In the genomic region with DNA sequence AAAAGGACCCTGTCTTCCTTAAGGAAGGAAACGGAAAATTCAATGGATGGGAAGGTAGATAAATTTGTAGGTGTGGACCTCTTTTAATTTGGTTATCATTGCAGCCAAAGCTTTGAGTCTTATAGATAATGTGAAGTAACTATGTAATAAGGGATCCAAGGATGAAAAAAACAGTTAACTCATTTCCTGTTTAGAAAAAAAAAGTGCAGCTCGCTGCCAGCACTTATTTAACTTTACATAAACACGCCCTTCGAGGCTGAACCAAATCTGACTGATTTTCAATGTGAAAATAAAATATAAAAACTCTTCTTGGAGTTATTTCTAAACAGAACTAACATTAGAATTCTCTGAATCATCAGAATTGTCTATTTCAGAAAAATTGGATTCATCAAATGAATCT, we compare ENCODE assay signal across 19 cellular contexts. TPM values are rescaled to one million over a fixed set of nuclear protein-coding genes. Genes with fewer than 3 reads are reported as not detected.
DNase-seq lines count a peak whose midpoint lies in the region; ATAC-seq and TF ChIP-seq lines count a peak whose summit lies in the region.
"Had no signal": no experiment of that assay in that cellular context is flagged by ENCODE, and none has a peak within 500 bp of the region (broad histone marks: within the 10 kb centered on the region; RNA-seq: fewer than 3 reads in every experiment).

No MANE protein-coding gene starts in this region.

- no peak for TF ChIP-seq CTCF in gastrocnemius medialis (IDR thresholded peaks at IDR 0.05 in 4 of 5, conservative IDR thresholded peaks at IDR 0.05 in 1 of 5)

- H3K27me3 ChIP-seq in GM23248 (replicated peaks; ENCODE audit: insufficient read depth) (no peaks in the 10 kb centered on the region), SJSA1 (replicated peaks) (no peaks in the 10 kb centered on the region), gastrocnemius medialis (no peaks in the 10 kb centered on the region)
- H3K27me3 ChIP-seq: tibial nerve had no signal

- H3K27ac ChIP-seq in GM23248 (peak overlapping the region; percentile 67), SJSA1 (peak overlapping the region; percentile 38; the same call in 1 of the 2 replicates), gastrocnemius medialis (peak overlapping the region; percentile 1 to 43 (median 10))
- H3K27ac ChIP-seq: C4-2B had no signal

- 0 to 3% methylated on average over 4 of the region's 4 CpGs for WGBS in GM23248 (ENCODE audit: low coverage in 1 of 2, low lambda C conversion rate in 2 of 2, missing lambda C conversion rate in 2 of 2), 2 experiments

- peak overlapping the region; percentile 64 for H3K4me2 ChIP-seq in GM23248 (ENCODE audit: unreplicated experiment)

- no peaks in the 10 kb centered on the region for H4K20me1 ChIP-seq in GM23248 (ENCODE audit: insufficient read depth)

- DNase-seq in GM23248 = peak; percentile 77
- no peak for DNase-seq in SJSA1 (ENCODE audit: low read depth in 1 of 2, low spot score in 2 of 2)
- DNase-seq in fibroblast of gingiva (ENCODE audit: low read depth) = peak; percentile 25
- no peak for DNase-seq in gastrocnemius medialis
- no peak for DNase-seq in posterior vena cava (ENCODE audit: low spot score)
- DNase-seq in NCI-H2227 treated with DMSO at 0.1 percent for 48 hours (lab: John Stamatoyannopoulos, UW) = no peak
- DNase-seq: activated CD4-positive, alpha-beta T cell treated with anti-CD3 and anti-CD28 coated beads, Interleukin-2, amount 50 U/mL, for 48 hours; activated naive CD8-positive, alpha-beta T cell treated with anti-CD3 and anti-CD28 coated beads for 36 hours; activated T-cell treated with anti-CD3 and anti-CD28 coated beads, Interleukin-2, amount 50 U/mL, for 4 hours; central memory CD4-positive, alpha-beta T cell; head of caudate nucleus; mucosa of descending colon; NCI-H2029; NCI-H82; small intestine had no signal

- no peak for TF ChIP-seq POLR2A in gastrocnemius medialis (IDR thresholded peaks at IDR 0.05)

- in situ Hi-C loops in GM23248 (cut with MboI) (no loop called here), gastrocnemius medialis (cut with MboI; ENCODE audit: low sequenced_read_pairs in 4 of 4) (no loop called here)

- H3K9me2 ChIP-seq in GM23248 (ENCODE audit: insufficient read depth) = no peaks in the 10 kb centered on the region

- no peaks in the 10 kb centered on the region for H3K36me3 ChIP-seq in GM23248 (ENCODE audit: low read depth)
- no peaks in the 10 kb centered on the region for H3K36me3 ChIP-seq in SJSA1
- peaks cover 0 to 7% of the 10 kb centered on the region in 2 donors for H3K36me3 ChIP-seq in gastrocnemius medialis

- peaks cover 15% of the 10 kb centered on the region; the same call in 1 of the 2 replicates for H3F3A ChIP-seq in GM23248 (ENCODE audit: insufficient read depth)

- H3K4me1 ChIP-seq in GM23248 (ENCODE audit: insufficient read depth) = peaks cover 28% of the 10 kb centered on the region
- H3K4me1 ChIP-seq in SJSA1 (replicated peaks) = peaks cover 11% of the 10 kb centered on the region
- peaks cover 5 to 13% of the 10 kb centered on the region in 2 donors for H3K4me1 ChIP-seq in gastrocnemius medialis

- peak overlapping the region; percentile 45 for H2AFZ ChIP-seq in GM23248

- H3K9me3 ChIP-seq in GM23248 (ENCODE audit: low read depth) = no peaks in the 10 kb centered on the region
- H3K9me3 ChIP-seq in SJSA1 (replicated peaks) = no peaks in the 10 kb centered on the region
- no peaks in the 10 kb centered on the region for H3K9me3 ChIP-seq in gastrocnemius medialis
- H3K9me3 ChIP-seq: mucosa of descending colon, tibial nerve had no signal

- ATAC-seq in gastrocnemius medialis (no peak), GM21360 (IDR thresholded peaks at IDR 0.05; ENCODE audit: unreplicated experiment) (no peak)
- ATAC-seq: activated T-cell treated with anti-CD3 and anti-CD28 coated beads, Interleukin-2, amount 50 U/mL, for 4 hours; mucosa of descending colon; stimulated activated effector memory CD8-positive, alpha-beta T cell treated with anti-CD3 and anti-CD28 coated beads, Interleukin-12 subunit alpha, Interleukin-12 subunit beta, amount 100 ng/mL, for 72 hours had no signal

- peak overlapping the region; percentile 33 for H3K9ac ChIP-seq in GM23248

- no peaks in the 10 kb centered on the region for H3K79me2 ChIP-seq in GM23248 (ENCODE audit: insufficient read depth)

- H3K4me3 ChIP-seq in GM23248 = peak overlapping the region; percentile 51
- no peak overlapping the region for H3K4me3 ChIP-seq in SJSA1
- no peak overlapping the region for H3K4me3 ChIP-seq in gastrocnemius medialis
- H3K4me3 ChIP-seq: mucosa of descending colon, tibial nerve had no signal

- intact Hi-C loops in gastrocnemius medialis (cut with DNase I; ENCODE audit: low total_unique reads) (no loop called here), posterior vena cava (cut with DNase I) (no loop called here)

RNA-seq across cellular contexts. Expression of a gene that starts 6.9 kb away (rescaled TPM):
- total RNA-seq in GM23248 (2014; rRNA removed; shearing (Covaris generic)) = 10.0 and 11.5 TPM in 2 replicates
- polyA plus RNA-seq in GM23248 (2016; fragmentation: Nextera tagmentation; extraction: Ambion mirVana) = 9.0 and 9.8 TPM in 2 replicates
- 7.5 and 9.7 TPM in 2 replicates for total RNA-seq in SJSA1 (2014; rRNA removed; shearing (Covaris generic))
- total RNA-seq in gastrocnemius medialis (10 to 100 TPM in 1 of 4 donors, 1 to 10 TPM in 3; 4.5 to 12.3 (median 7.7) TPM), posterior vena cava (10 to 100 TPM; 13.8 to 26.6 TPM)

Comparison
In these comparisons a context has a peak if more than half of its experiments do, and no peak if none do; other contexts are left out.
1. DNase-seq: peak in GM23248 (single experiment) and fibroblast of gingiva (single experiment); none in SJSA1 (0 of 2), gastrocnemius medialis (0 of 2), posterior vena cava (single experiment) and NCI-H2227 treated with DMSO at 0.1 percent for 48 hours (single experiment).
2. H3K27ac ChIP-seq: peak in every context shown above with its lines; median percentile 67 in GM23248; 38 in SJSA1; 10 in gastrocnemius medialis.